ENCODE assay signal across 21 cellular contexts in genomic region chr6:126064994-126065401, GRCh38.
A peak's percentile ranks its signal among the peaks of the same experiment; 100 is the strongest.
DNase-seq lines count a peak whose midpoint lies in the region; ATAC-seq and TF ChIP-seq lines count a peak whose summit lies in the region.
"Had no signal": no experiment of that assay in that cellular context is flagged by ENCODE, and none has a peak within 500 bp of the region (broad histone marks: within the 10 kb centered on the region; RNA-seq: fewer than 3 reads in every experiment).

No MANE protein-coding gene starts in this region.

- no peak for TF ChIP-seq POLR2A in body of pancreas (IDR thresholded peaks at IDR 0.05)
- TF ChIP-seq POLR2A in thyroid gland (IDR thresholded peaks at IDR 0.05) = no peak

- in situ Hi-C loops in KBM-7 (cut with MboI; ENCODE audit: low pct_unique_long_range_greater_than_20kb, low sequenced_read_pairs) = no loop called here

- no peaks in the 10 kb centered on the region for H3K27me3 Mint-ChIP-seq in nephron progenitor cell (ENCODE audit: low read depth, poor library complexity)
- no peaks in the 10 kb centered on the region for H3K27me3 Mint-ChIP-seq in activated CD8-positive, alpha-beta memory T cell treated with anti-CD3 and anti-CD28 coated beads, Interleukin-2, amount 10 ng/mL, durations not matched to agents 7 days and 5 days
- H3K27me3 Mint-ChIP-seq: activated CD4-positive, alpha-beta T cell treated with anti-CD3 and anti-CD28 coated beads for 36 hours; activated naive CD8-positive, alpha-beta T cell; activated T-helper 17 cell treated with anti-CD3 and anti-CD28 coated beads, Interleukin-2, amount 50 U/mL, for 72 hours had no signal

- DNase-seq in BE2C (peak; percentile 40), NCI-H146 treated with DMSO at 0.1 percent for 48 hours (lab: John Stamatoyannopoulos, UW; ENCODE audit: unreplicated experiment) (peak; percentile 62), body of pancreas (no peak), nephron progenitor cell (no peak), KBM-7 (no peak), thyroid gland (no peak), A673 (ENCODE audit: low spot score) (no peak)
- no peak for DNase-seq in activated CD8-positive, alpha-beta memory T cell treated with anti-CD3 and anti-CD28 coated beads, Interleukin-2, amount 10 ng/mL, durations not matched to agents 7 days and 5 days
- DNase-seq: activated CD4-positive, alpha-beta T cell treated with anti-CD3 and anti-CD28 coated beads for 36 hours; DMS53; endodermal cell; heart left ventricle; KG1; NCI-H187; NCI-H226; nucleus accumbens; Peyer's patch; T-helper 9 cell had no signal

- H3K4me3 Mint-ChIP-seq in nephron progenitor cell = no peak overlapping the region
- H3K4me3 Mint-ChIP-seq in activated CD8-positive, alpha-beta memory T cell treated with anti-CD3 and anti-CD28 coated beads, Interleukin-2, amount 10 ng/mL, durations not matched to agents 7 days and 5 days = no peak overlapping the region
- H3K4me3 Mint-ChIP-seq: activated CD4-positive, alpha-beta T cell treated with anti-CD3 and anti-CD28 coated beads for 36 hours; activated naive CD8-positive, alpha-beta T cell; activated T-helper 17 cell treated with anti-CD3 and anti-CD28 coated beads, Interleukin-2, amount 50 U/mL, for 72 hours; endodermal cell had no signal

- POLR2A ChIA-PET in A673 (lab: Charles Lee; ENCODE audit: low non-redundant PET) = no interaction called here

- no peaks in the 10 kb centered on the region; the same call in 1 of the 2 replicates for H3K36me3 ChIP-seq in BE2C
- H3K36me3 ChIP-seq in body of pancreas (replicated peaks in 1 of 2; ENCODE audit: insufficient read depth in 1 of 2, low read depth in 2 of 2) = no peaks in the 10 kb centered on the region
- no peaks in the 10 kb centered on the region for H3K36me3 ChIP-seq in thyroid gland
- H3K36me3 ChIP-seq in A673 (ENCODE audit: insufficient read depth, low read length, poor library complexity, severe bottlenecking) = no peaks in the 10 kb centered on the region
- H3K36me3 ChIP-seq: Peyer's patch, suprapubic skin had no signal

- intact Hi-C loops in body of pancreas (cut with DNase I) (no loop called here), thyroid gland (cut with DNase I) (no loop called here), A673 (cut with micrococcal nuclease; ENCODE audit: unreplicated experiment) (no loop called here)

- H3K27ac ChIP-seq in body of pancreas (no peak overlapping the region), thyroid gland (no peak overlapping the region), A673 (ENCODE audit: low read depth, low read length, poor library complexity, severe bottlenecking) (no peak overlapping the region)
- H3K27ac ChIP-seq: heart left ventricle, Peyer's patch, suprapubic skin had no signal

- ATAC-seq in body of pancreas = peak; percentile 35
- no peak for ATAC-seq in activated CD8-positive, alpha-beta memory T cell treated with anti-CD3 and anti-CD28 coated beads, Interleukin-2, amount 10 ng/mL, durations not matched to agents 7 days and 5 days
- ATAC-seq: activated CD4-positive, alpha-beta T cell treated with anti-CD3 and anti-CD28 coated beads for 36 hours; activated T-helper 17 cell treated with anti-CD3 and anti-CD28 coated beads, Interleukin-2, amount 50 U/mL, for 72 hours; heart left ventricle had no signal

- H3K4me3 ChIP-seq in BE2C (ENCODE audit: low read depth, low read length) = no peak overlapping the region
- no peak overlapping the region for H3K4me3 ChIP-seq in body of pancreas
- no peak overlapping the region for H3K4me3 ChIP-seq in thyroid gland (replicated peaks in 1 of 3)
- no peak overlapping the region for H3K4me3 ChIP-seq in A673 (ENCODE audit: low read depth, low read length, poor library complexity, severe bottlenecking)
- H3K4me3 ChIP-seq: heart left ventricle, Peyer's patch, suprapubic skin had no signal

- H3K36me3 Mint-ChIP-seq in nephron progenitor cell (ENCODE audit: low read depth) = peaks cover 69% of the 10 kb centered on the region
- peaks cover 1% of the 10 kb centered on the region for H3K36me3 Mint-ChIP-seq in activated CD8-positive, alpha-beta memory T cell treated with anti-CD3 and anti-CD28 coated beads, Interleukin-2, amount 10 ng/mL, durations not matched to agents 7 days and 5 days

- H3K4me1 Mint-ChIP-seq in nephron progenitor cell = peaks cover 66% of the 10 kb centered on the region
- peaks cover 4% of the 10 kb centered on the region for H3K4me1 Mint-ChIP-seq in activated CD8-positive, alpha-beta memory T cell treated with anti-CD3 and anti-CD28 coated beads, Interleukin-2, amount 10 ng/mL, durations not matched to agents 7 days and 5 days
- H3K4me1 Mint-ChIP-seq: activated CD4-positive, alpha-beta T cell treated with anti-CD3 and anti-CD28 coated beads for 36 hours; activated T-helper 17 cell treated with anti-CD3 and anti-CD28 coated beads, Interleukin-2, amount 50 U/mL, for 72 hours had no signal

- 42% methylated on average over 7 of the region's 7 CpGs for WGBS in body of pancreas, 2 donors
- 85 to 86% methylated on average over 7 of the region's 7 CpGs for WGBS in thyroid gland, 2 donors

- CTCF ChIA-PET in A673 (lab: Charles Lee) = no interaction called here
- CTCF ChIA-PET in activated CD8-positive, alpha-beta memory T cell treated with anti-CD3 and anti-CD28 coated beads, Interleukin-2, amount 10 ng/mL, durations not matched to agents 7 days and 5 days (lab: Charles Lee) = interaction anchor here (0.8 kb wide), 1 partner anchor 109 kb away, joined by 3 read pairs; the partner anchor contains the start of gene HINT3

- peak overlapping the region; percentile 96 for H3K27ac Mint-ChIP-seq in nephron progenitor cell
- H3K27ac Mint-ChIP-seq in activated CD8-positive, alpha-beta memory T cell treated with anti-CD3 and anti-CD28 coated beads, Interleukin-2, amount 10 ng/mL, durations not matched to agents 7 days and 5 days = no peak overlapping the region
- H3K27ac Mint-ChIP-seq: activated CD4-positive, alpha-beta T cell treated with anti-CD3 and anti-CD28 coated beads for 36 hours; activated naive CD8-positive, alpha-beta T cell; activated T-helper 17 cell treated with anti-CD3 and anti-CD28 coated beads, Interleukin-2, amount 50 U/mL, for 72 hours had no signal

- no peaks in the 10 kb centered on the region for H3K27me3 ChIP-seq in BE2C
- no peaks in the 10 kb centered on the region for H3K27me3 ChIP-seq in body of pancreas
- no peaks in the 10 kb centered on the region for H3K27me3 ChIP-seq in thyroid gland
- H3K27me3 ChIP-seq in A673 (replicated peaks; ENCODE audit: insufficient read depth, low read depth, low read length, poor library complexity) = no peaks in the 10 kb centered on the region
- H3K27me3 ChIP-seq: heart left ventricle, Peyer's patch, suprapubic skin had no signal

- no TSS peak for BruUV-seq in A673 (replicated peaks; lab: Mats Ljungman, UMichigan)

- H3K9me3 ChIP-seq in BE2C (no peaks in the 10 kb centered on the region), body of pancreas (no peaks in the 10 kb centered on the region), thyroid gland (no peaks in the 10 kb centered on the region), A673 (ENCODE audit: low read depth, low read length, poor library complexity, severe bottlenecking) (no peaks in the 10 kb centered on the region)
- H3K9me3 ChIP-seq: Peyer's patch had no signal

- TF ChIP-seq CTCF in BE2C (IDR thresholded peaks at IDR 0.05; ENCODE audit: low read depth, low read length) = no peak
- TF ChIP-seq CTCF in body of pancreas (IDR thresholded peaks at IDR 0.05) = no peak
- TF ChIP-seq CTCF in nephron progenitor cell (IDR thresholded peaks at IDR 0.05) = no peak
- TF ChIP-seq CTCF in thyroid gland (IDR thresholded peaks at IDR 0.05) = no peak
- TF ChIP-seq CTCF in A673 (conservative IDR thresholded peaks at IDR 0.05; ENCODE audit: low read depth, low read length) = no peak

- peaks cover 24% of the 10 kb centered on the region for H3K9me3 Mint-ChIP-seq in nephron progenitor cell
- H3K9me3 Mint-ChIP-seq in activated CD8-positive, alpha-beta memory T cell treated with anti-CD3 and anti-CD28 coated beads, Interleukin-2, amount 10 ng/mL, durations not matched to agents 7 days and 5 days (ENCODE audit: low read depth) = no peaks in the 10 kb centered on the region
- H3K9me3 Mint-ChIP-seq: activated T-helper 17 cell treated with anti-CD3 and anti-CD28 coated beads, Interleukin-2, amount 50 U/mL, for 72 hours; endodermal cell had no signal

- H3K4me1 ChIP-seq in BE2C (peaks cover 33% of the 10 kb centered on the region), body of pancreas (peaks cover 18% of the 10 kb centered on the region), thyroid gland (no peaks in the 10 kb centered on the region), A673 (ENCODE audit: insufficient read depth, low read length, poor library complexity, severe bottlenecking) (no peaks in the 10 kb centered on the region)
- H3K4me1 ChIP-seq: Peyer's patch had no signal

Comparison
In these comparisons a context has a peak if more than half of its experiments do, and no peak if none do; other contexts are left out.
1. DNase-seq: peak in BE2C (single experiment) and NCI-H146 treated with DMSO at 0.1 percent for 48 hours (single experiment); none in body of pancreas (0 of 4), nephron progenitor cell (single experiment), KBM-7 (single experiment), thyroid gland (0 of 2), A673 (single experiment) and activated CD8-positive, alpha-beta memory T cell treated with anti-CD3 and anti-CD28 coated beads, Interleukin-2, amount 10 ng/mL, durations not matched to agents 7 days and 5 days (single experiment).